Comparison of ENCODE assay signal across 18 cellular contexts in the genomic region with DNA sequence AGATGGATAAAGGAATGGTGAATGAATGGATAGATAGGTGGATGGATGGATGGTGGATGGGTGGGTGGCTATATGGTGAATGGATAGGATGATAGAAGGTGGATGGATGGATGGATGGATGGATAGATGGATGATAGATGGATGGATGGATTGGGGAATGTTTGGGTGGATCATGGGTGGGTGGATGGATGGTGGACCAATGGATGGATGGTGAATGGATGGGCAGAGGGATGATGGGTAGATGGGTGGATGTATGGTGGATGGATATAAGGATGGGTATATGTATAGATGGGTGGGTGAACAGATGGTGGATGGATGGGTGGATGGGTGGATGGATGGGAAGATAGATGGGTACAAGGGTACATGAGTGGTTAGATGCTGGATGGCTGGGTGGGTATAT.
"Had no signal": no experiment of that assay in that cellular context is flagged by ENCODE, and none has a peak within 500 bp of the region (broad histone marks: within the 10 kb centered on the region; RNA-seq: fewer than 3 reads in every experiment).

No MANE protein-coding gene starts in this region.

- H3K27me3 ChIP-seq: colonic mucosa, foreskin keratinocyte had no signal

- H3K9me3 ChIP-seq: colonic mucosa, esophagus muscularis mucosa, gastroesophageal sphincter, heart left ventricle, left lung, lower lobe of right lung, mucosa of descending colon had no signal

- DNase-seq: colonic mucosa; dermis blood vessel endothelial cell; dorsolateral prefrontal cortex; effector CD8-positive, alpha-beta T cell; foreskin keratinocyte; heart left ventricle; hypothalamus; immature natural killer cell; left cardiac atrium; left lung; left ventricle myocardium superior; lower lobe of right lung; mesenchymal stem cell; mucosa of descending colon; naive B cell had no signal

- H3K4me2 ChIP-seq: hepatocyte had no signal

- H3K4me3 ChIP-seq: colonic mucosa, dorsolateral prefrontal cortex, esophagus muscularis mucosa, gastroesophageal sphincter, heart left ventricle, hepatocyte, left lung, lower lobe of right lung, mucosa of descending colon had no signal

- H3K27ac ChIP-seq: colonic mucosa, dorsolateral prefrontal cortex, esophagus muscularis mucosa, foreskin keratinocyte, gastroesophageal sphincter, heart left ventricle, hepatocyte, left lung, lower lobe of right lung had no signal

- H3K4me1 ChIP-seq: colonic mucosa, esophagus muscularis mucosa, foreskin keratinocyte, gastroesophageal sphincter, heart left ventricle, left lung, lower lobe of right lung had no signal

- H2AFZ ChIP-seq: hepatocyte had no signal

- ATAC-seq: foreskin keratinocyte, gastroesophageal sphincter, heart left ventricle, left cardiac atrium, left lung, left ventricle myocardium superior, lower lobe of right lung, mucosa of descending colon had no signal

- H3K79me2 ChIP-seq: hepatocyte had no signal

- H3K36me3 ChIP-seq: colonic mucosa, esophagus muscularis mucosa, gastroesophageal sphincter, heart left ventricle, left lung, lower lobe of right lung had no signal
